Comparison of ENCODE assay signal across 32 cellular contexts in genomic region chr9:90165281-90165680, GRCh38.
"Had no signal": no experiment of that assay in that cellular context is flagged by ENCODE, and none has a peak within 500 bp of the region (broad histone marks: within the 10 kb centered on the region; RNA-seq: fewer than 3 reads in every experiment).

No MANE protein-coding gene starts in this region.

- ATAC-seq: activated CD8-positive, alpha-beta T cell treated with anti-CD3 and anti-CD28 coated beads for 36 hours; activated T-cell treated with anti-CD3 and anti-CD28 coated beads, Interleukin-2, amount 50 U/mL, for 72 hours; activated T-helper 17 cell treated with anti-CD3 and anti-CD28 coated beads, Interleukin-2, amount 50 U/mL, for 72 hours; Panc1; SK-N-SH treated with all-trans-retinoic acid at 6 μM for 48 hours had no signal

- H3K4me3 ChIP-seq: ascending aorta, cardiac muscle cell, MG63, SJSA1 had no signal

- H3K27ac ChIP-seq: ascending aorta, cardiac muscle cell, SJSA1 had no signal

- H3K9me3 Mint-ChIP-seq: activated CD4-positive, alpha-beta T cell treated with anti-CD3 and anti-CD28 coated beads, Interleukin-2, amount 10 ng/mL, durations not matched to agents 24 days and 14 days; activated CD8-positive, alpha-beta T cell treated with anti-CD3 and anti-CD28 coated beads for 36 hours; activated naive CD8-positive, alpha-beta T cell treated with anti-CD3 and anti-CD28 coated beads, Interleukin-2, amount 10 ng/mL, durations not matched to agents 7 days and 5 days; activated T-cell treated with anti-CD3 and anti-CD28 coated beads, Interleukin-2, amount 50 U/mL, for 72 hours; activated T-helper 17 cell treated with anti-CD3 and anti-CD28 coated beads, Interleukin-2, amount 50 U/mL, for 72 hours; central memory CD8-positive, alpha-beta T cell had no signal

- H3K36me3 Mint-ChIP-seq: activated naive CD8-positive, alpha-beta T cell treated with anti-CD3 and anti-CD28 coated beads, Interleukin-2, amount 10 ng/mL, durations not matched to agents 7 days and 5 days had no signal

- H3K27me3 ChIP-seq: ascending aorta, cardiac muscle cell, MG63, SJSA1 had no signal

- H3K36me3 ChIP-seq: ascending aorta, cardiac muscle cell, MG63, SJSA1 had no signal

- H3K27ac Mint-ChIP-seq: activated CD4-positive, alpha-beta T cell treated with anti-CD3 and anti-CD28 coated beads, Interleukin-2, amount 10 ng/mL, durations not matched to agents 24 days and 14 days; activated CD8-positive, alpha-beta T cell treated with anti-CD3 and anti-CD28 coated beads for 36 hours; activated naive CD8-positive, alpha-beta T cell treated with anti-CD3 and anti-CD28 coated beads, Interleukin-2, amount 10 ng/mL, durations not matched to agents 7 days and 5 days; activated T-cell treated with anti-CD3 and anti-CD28 coated beads, Interleukin-2, amount 50 U/mL, for 72 hours; activated T-helper 17 cell treated with anti-CD3 and anti-CD28 coated beads, Interleukin-2, amount 50 U/mL, for 72 hours had no signal

- H3K9me3 ChIP-seq: ascending aorta, MG63, SJSA1 had no signal

- H3K4me1 ChIP-seq: ascending aorta, SJSA1 had no signal

- DNase-seq: activated CD4-positive, alpha-beta T cell treated with anti-CD3 and anti-CD28 coated beads, Interleukin-2, amount 10 ng/mL, durations not matched to agents 24 days and 14 days; activated CD4-positive, alpha-beta T cell treated with anti-CD3 and anti-CD28 coated beads, Interleukin-2, amount 50 U/mL, for 4 hours; activated CD8-positive, alpha-beta T cell treated with anti-CD3 and anti-CD28 coated beads for 36 hours; activated effector memory CD4-positive, alpha-beta T cell treated with anti-CD3 and anti-CD28 coated beads, Interleukin-2, amount 50 U/mL, for 16 hours; activated naive CD4-positive, alpha-beta T cell; activated naive CD4-positive, alpha-beta T cell treated with anti-CD3 and anti-CD28 coated beads, Interleukin-2, amount 50 U/mL, for 16 hours; activated naive CD8-positive, alpha-beta T cell treated with anti-CD3 and anti-CD28 coated beads, Interleukin-2, amount 10 ng/mL, durations not matched to agents 7 days and 5 days; activated T-cell treated with anti-CD3 and anti-CD28 coated beads, Interleukin-2, amount 50 U/mL, for 1 hour; activated T-cell treated with anti-CD3 and anti-CD28 coated beads, Interleukin-2, amount 50 U/mL, for 72 hours; amygdala; Kasumi-1; KG1; MG63; NCI-H1105 treated with DMSO at 0.1 percent for 48 hours; NCI-H1436; NCI-H1694; NCI-H1930; NCI-H2081 treated with DMSO at 0.1 percent for 48 hours; NCI-H345; NCI-H524 treated with DMSO at 0.1 percent for 48 hours; RPMI8226; SHP77 treated with DMSO at 0.1 percent for 48 hours; T-helper 1 cell; T-helper 2 cell; T-helper 9 cell had no signal
